21 cellular contexts compared by ENCODE assay signal in genomic region chrX:66039916-66040315, GRCh38. TPM values are rescaled to one million over a fixed set of nuclear protein-coding genes. Genes with fewer than 3 reads are reported as not detected.
DNase-seq lines count a peak whose midpoint lies in the region; ATAC-seq and TF ChIP-seq lines count a peak whose summit lies in the region.
"Had no signal": no experiment of that assay in that cellular context is flagged by ENCODE, and none has a peak within 500 bp of the region (broad histone marks: within the 10 kb centered on the region; RNA-seq: fewer than 3 reads in every experiment).

Gene VSIG4, minus strand, starts transcription at chrX:66040080. Its CDS starts 82 bp downstream, at chrX:66039998.

- H3K4me3 Mint-ChIP-seq in activated CD4-positive, alpha-beta T cell treated with anti-CD3 and anti-CD28 coated beads, Interleukin-2, amount 10 ng/mL, durations not matched to agents 7 days and 5 days = no peak within 1 kb of the TSS
- H3K4me3 Mint-ChIP-seq: activated naive CD8-positive, alpha-beta T cell treated with anti-CD3 and anti-CD28 coated beads for 36 hours; activated T-cell treated with anti-CD3 and anti-CD28 coated beads, Interleukin-2, amount 50 U/mL, for 4 hours; CD8-positive, alpha-beta T cell; stimulated activated naive CD8-positive, alpha-beta T cell treated with anti-CD3 and anti-CD28 coated beads, Interleukin-15, Interleukin-2, amounts not matched to agents 100 ng/mL and 50 ng/mL, for 24 hours had no signal

- no peaks in the 10 kb centered on the region for H3K4me1 Mint-ChIP-seq in activated CD4-positive, alpha-beta T cell treated with anti-CD3 and anti-CD28 coated beads, Interleukin-2, amount 10 ng/mL, durations not matched to agents 7 days and 5 days

- H3K9ac ChIP-seq in subcutaneous abdominal adipose tissue (ENCODE audit: low read length in 5 of 5) = no peak within 1 kb of the TSS

- peaks cover 2% of the 10 kb centered on the region for H3K9me3 Mint-ChIP-seq in activated CD4-positive, alpha-beta T cell treated with anti-CD3 and anti-CD28 coated beads, Interleukin-2, amount 10 ng/mL, durations not matched to agents 7 days and 5 days
- H3K9me3 Mint-ChIP-seq: activated naive CD8-positive, alpha-beta T cell treated with anti-CD3 and anti-CD28 coated beads for 36 hours; activated T-cell treated with anti-CD3 and anti-CD28 coated beads, Interleukin-2, amount 50 U/mL, for 4 hours; CD8-positive, alpha-beta T cell; stimulated activated naive CD8-positive, alpha-beta T cell treated with anti-CD3 and anti-CD28 coated beads, Interleukin-15, Interleukin-2, amounts not matched to agents 100 ng/mL and 50 ng/mL, for 24 hours had no signal

- no peak for TF ChIP-seq CTCF in coronary artery (IDR thresholded peaks at IDR 0.05)
- TF ChIP-seq CTCF in lower leg skin (IDR thresholded peaks at IDR 0.05) = no peak

- 89% methylated on average over 2 of the region's 2 CpGs for WGBS in lower leg skin, 2 donors

- H3K27me3 ChIP-seq in subcutaneous abdominal adipose tissue (ENCODE audit: control insufficient read depth in 5 of 5, insufficient read depth in 4 of 5, low read length in 5 of 5) = peaks cover 0 to 14% (median 3%) of the 10 kb centered on the region in 5 donors
- H3K27me3 ChIP-seq: foreskin keratinocyte, MG63 had no signal

- CTCF ChIA-PET in activated CD4-positive, alpha-beta T cell treated with anti-CD3 and anti-CD28 coated beads, Interleukin-2, amount 10 ng/mL, durations not matched to agents 7 days and 5 days (lab: Charles Lee) = interaction anchor here (0.9 kb wide), 1 partner anchor 19 kb away, joined by 3 read pairs; no protein-coding TSS in a partner anchor

- POLR2A ChIA-PET in activated CD4-positive, alpha-beta T cell treated with anti-CD3 and anti-CD28 coated beads, Interleukin-2, amount 10 ng/mL, durations not matched to agents 7 days and 5 days (lab: Charles Lee) = no interaction called here

- no peak within 1 kb of the TSS for H3K27ac Mint-ChIP-seq in activated CD4-positive, alpha-beta T cell treated with anti-CD3 and anti-CD28 coated beads, Interleukin-2, amount 10 ng/mL, durations not matched to agents 7 days and 5 days
- H3K27ac Mint-ChIP-seq: activated naive CD8-positive, alpha-beta T cell treated with anti-CD3 and anti-CD28 coated beads for 36 hours; CD8-positive, alpha-beta T cell; stimulated activated naive CD8-positive, alpha-beta T cell treated with anti-CD3 and anti-CD28 coated beads, Interleukin-15, Interleukin-2, amounts not matched to agents 100 ng/mL and 50 ng/mL, for 24 hours had no signal

- no peak for TF ChIP-seq POLR2A in lower leg skin (IDR thresholded peaks at IDR 0.05)

- H3K36me3 Mint-ChIP-seq in activated CD4-positive, alpha-beta T cell treated with anti-CD3 and anti-CD28 coated beads, Interleukin-2, amount 10 ng/mL, durations not matched to agents 7 days and 5 days (ENCODE audit: low read depth) = no peaks in the 10 kb centered on the region
- H3K36me3 Mint-ChIP-seq: CD8-positive, alpha-beta T cell had no signal

- ATAC-seq in HG02884 (IDR thresholded peaks at IDR 0.05; ENCODE audit: unreplicated experiment) = no peak
- ATAC-seq: activated T-cell treated with anti-CD3 and anti-CD28 coated beads, Interleukin-2, amount 50 U/mL, for 4 hours; CD8-positive, alpha-beta T cell; foreskin keratinocyte had no signal

- H3K36me3 ChIP-seq in subcutaneous abdominal adipose tissue (ENCODE audit: control insufficient read depth in 5 of 5, insufficient read depth in 5 of 5, low read length in 5 of 5) = no peaks in the 10 kb centered on the region
- H3K36me3 ChIP-seq: MG63 had no signal

- intact Hi-C loops in lower leg skin (cut with DNase I; ENCODE audit: low total_unique reads) = no loop called here

- no peaks in the 10 kb centered on the region for H3K9me3 ChIP-seq in subcutaneous abdominal adipose tissue (ENCODE audit: control insufficient read depth in 5 of 5, low read length in 5 of 5)
- H3K9me3 ChIP-seq: MG63 had no signal

- no peaks in the 10 kb centered on the region for H3K4me1 ChIP-seq in subcutaneous abdominal adipose tissue (ENCODE audit: control insufficient read depth in 5 of 5, insufficient read depth in 5 of 5, low read length in 5 of 5)
- H3K4me1 ChIP-seq: foreskin keratinocyte had no signal

- peak within 1 kb of the TSS; percentile 9 for H3K4me3 ChIP-seq in coronary artery
- H3K4me3 ChIP-seq in lower leg skin (ENCODE audit: low read depth, poor library complexity, severe bottlenecking) = no peak within 1 kb of the TSS
- H3K4me3 ChIP-seq in subcutaneous abdominal adipose tissue (ENCODE audit: low read depth in 1 of 5, low read length in 5 of 5) = peak within 1 kb of the TSS; percentile 17 to 39 (median 20)
- H3K4me3 ChIP-seq: MG63, SK-N-MC had no signal

- H3K27me3 Mint-ChIP-seq in activated CD4-positive, alpha-beta T cell treated with anti-CD3 and anti-CD28 coated beads, Interleukin-2, amount 10 ng/mL, durations not matched to agents 7 days and 5 days = no peaks in the 10 kb centered on the region
- H3K27me3 Mint-ChIP-seq: activated naive CD8-positive, alpha-beta T cell treated with anti-CD3 and anti-CD28 coated beads for 36 hours; stimulated activated naive CD8-positive, alpha-beta T cell treated with anti-CD3 and anti-CD28 coated beads, Interleukin-15, Interleukin-2, amounts not matched to agents 100 ng/mL and 50 ng/mL, for 24 hours had no signal

- DNase-seq in Ammon's horn (ENCODE audit: low spot score) (peak; percentile 22), coronary artery (ENCODE audit: low spot score) (no peak), lower leg skin (ENCODE audit: low spot score in 2 of 2) (peak in 1 of 2 donors; percentile 16), NCI-H1930 (lab: John Stamatoyannopoulos, UW) (no peak), middle frontal gyrus (ENCODE audit: extremely low spot score, low spot score) (no peak)
- DNase-seq in activated CD4-positive, alpha-beta T cell treated with anti-CD3 and anti-CD28 coated beads, Interleukin-2, amount 10 ng/mL, durations not matched to agents 7 days and 5 days = no peak
- DNase-seq: activated CD4-positive, alpha-beta T cell treated with anti-CD3 and anti-CD28 coated beads, Interleukin-2, amount 50 U/mL, for 48 hours; activated naive CD8-positive, alpha-beta T cell treated with anti-CD3 and anti-CD28 coated beads for 36 hours; activated T-cell treated with anti-CD3 and anti-CD28 coated beads, Interleukin-2, amount 50 U/mL, for 4 hours; CD8-positive, alpha-beta T cell; central memory CD4-positive, alpha-beta T cell; foreskin keratinocyte; MG63; NCI-H1694 treated with DMSO at 0.1 percent for 48 hours; NCI-H510A treated with DMSO at 0.1 percent for 48 hours; OCI-M1 had no signal

- H3K27ac ChIP-seq in coronary artery = peak within 1 kb of the TSS in 1 of 2 donors; percentile 5
- H3K27ac ChIP-seq in subcutaneous abdominal adipose tissue (ENCODE audit: low read depth, low read length) = no peak within 1 kb of the TSS
- H3K27ac ChIP-seq: foreskin keratinocyte, SK-N-MC had no signal

RNA-seq across cellular contexts. Expression of gene VSIG4, which starts in this region (rescaled TPM):
- 10 to 100 TPM; 19.6 to 40.8 (median 31.8) TPM for total RNA-seq in lower leg skin
- not detected for total RNA-seq in activated CD4-positive, alpha-beta T cell treated with anti-CD3 and anti-CD28 coated beads, Interleukin-2, amount 10 ng/mL, durations not matched to agents 7 days and 5 days
- total RNA-seq: activated naive CD8-positive, alpha-beta T cell treated with anti-CD3 and anti-CD28 coated beads for 36 hours; CD8-positive, alpha-beta T cell; foreskin keratinocyte; H1 had no signal

Comparison
In these comparisons a context has a peak if more than half of its experiments do, and no peak if none do; other contexts are left out.
1. RNA of gene VSIG4 (total RNA-seq): 19.6 to 40.8 TPM in lower leg skin; not detected in activated CD4-positive, alpha-beta T cell treated with anti-CD3 and anti-CD28 coated beads, Interleukin-2, amount 10 ng/mL, durations not matched to agents 7 days and 5 days; every median in the first group is over 10 times any median in the second.